ENCODE assay signal across 15 cellular contexts in genomic region chr14:41817626-41818025, GRCh38.
"Had no signal": no experiment of that assay in that cellular context is flagged by ENCODE, and none has a peak within 500 bp of the region (broad histone marks: within the 10 kb centered on the region; RNA-seq: fewer than 3 reads in every experiment).

No MANE protein-coding gene starts in this region.

- ATAC-seq: activated CD8-positive, alpha-beta T cell treated with anti-CD3 and anti-CD28 coated beads, Interleukin-2, amount 10 ng/mL, durations not matched to agents 7 days and 5 days; effector memory CD8-positive, alpha-beta T cell; left lung had no signal

- H3K27ac ChIP-seq: cardiac muscle cell, esophagus squamous epithelium, left lung, right atrium auricular region, tibial nerve, uterus had no signal

- H3K9me3 ChIP-seq: esophagus squamous epithelium, left lung, right atrium auricular region, tibial nerve, uterus had no signal

- H3K4me3 ChIP-seq: cardiac muscle cell, esophagus squamous epithelium, left lung, right atrium auricular region, tibial nerve, uterus had no signal

- H3K36me3 ChIP-seq: cardiac muscle cell, esophagus squamous epithelium, left lung, right atrium auricular region, tibial nerve, uterus had no signal

- DNase-seq: activated CD4-positive, alpha-beta T cell treated with anti-CD3 and anti-CD28 coated beads, Interleukin-2, amount 10 ng/mL, durations not matched to agents 24 days and 14 days; activated CD8-positive, alpha-beta T cell treated with anti-CD3 and anti-CD28 coated beads, Interleukin-2, amount 10 ng/mL, durations not matched to agents 7 days and 5 days; activated naive CD4-positive, alpha-beta T cell treated with anti-CD3 and anti-CD28 coated beads for 36 hours; activated T-cell treated with anti-CD3 and anti-CD28 coated beads, Interleukin-2, amount 50 U/mL, for 24 hours; aorta; effector memory CD8-positive, alpha-beta T cell; esophagus squamous epithelium; head of caudate nucleus; left lung; mammary epithelial cell; T1000; uterus had no signal

- H3K4me1 ChIP-seq: esophagus squamous epithelium, left lung, right atrium auricular region, tibial nerve, uterus had no signal

- H3K27me3 ChIP-seq: cardiac muscle cell, esophagus squamous epithelium, left lung, right atrium auricular region, tibial nerve, uterus had no signal
